In genomic region chr12:24045816-24046257, GRCh38 we compare ENCODE assay signal across 1 cellular context.
A peak's percentile ranks its signal among the peaks of the same experiment; 100 is the strongest.
TF ChIP-seq lines count a peak whose summit lies in the region.

No MANE protein-coding gene starts in this region.

TF ChIP-seq in HEK293, 187 proteins besides CTCF, POLR2A, EP300 and RAD21 (continued from another document and continues in another):
- TF ChIP-seq ZNF302 (tag by site-specific recombination; IDR thresholded peaks at IDR 0.05; ENCODE audit: low read depth) (no peak), ZNF747 (tag by site-specific recombination; IDR thresholded peaks at IDR 0.05) (no peak), ZNF140 (tag by site-specific recombination; IDR thresholded peaks at IDR 0.05) (no peak), GLI2 (tag by site-specific recombination; IDR thresholded peaks at IDR 0.05; ENCODE audit: borderline replicate concordance, low read depth) (no peak), IKZF3 (tag by site-specific recombination; IDR thresholded peaks at IDR 0.05) (peak; percentile 57; the same call in 1 of the 2 replicates), ZSCAN30 (tag by site-specific recombination; IDR thresholded peaks at IDR 0.05) (no peak), ZNF426 (tag by site-specific recombination; IDR thresholded peaks at IDR 0.05) (no peak), SP7 (tag by site-specific recombination; IDR thresholded peaks at IDR 0.05) (0 out of 2 replicates have a peak, but pooled peaks have one; percentile 15), ZNF148 (tag by site-specific recombination; IDR thresholded peaks at IDR 0.05; ENCODE audit: borderline replicate concordance) (no peak), ZBTB10 (tag by site-specific recombination; IDR thresholded peaks at IDR 0.05) (no peak), ZNF138 (tag by site-specific recombination; IDR thresholded peaks at IDR 0.05; ENCODE audit: borderline replicate concordance) (no peak), SCRT2 (tag by site-specific recombination; IDR thresholded peaks at IDR 0.05) (no peak), REPIN1 (tag by site-specific recombination; IDR thresholded peaks at IDR 0.05; ENCODE audit: low read depth) (no peak), ZNF18 (tag by site-specific recombination; IDR thresholded peaks at IDR 0.05) (no peak), WT1 (tag by site-specific recombination; IDR thresholded peaks at IDR 0.05) (peak; percentile 53), BCL11A (tag by site-specific recombination; IDR thresholded peaks at IDR 0.05; ENCODE audit: low read depth) (no peak), ZNF350 (tag by site-specific recombination; IDR thresholded peaks at IDR 0.05) (no peak), GLI4 (tag by site-specific recombination; IDR thresholded peaks at IDR 0.05) (no peak), ZNF677 (tag by site-specific recombination; IDR thresholded peaks at IDR 0.05) (no peak), ZNF785 (tag by site-specific recombination; IDR thresholded peaks at IDR 0.05) (no peak), PRDM10 (tag by site-specific recombination; IDR thresholded peaks at IDR 0.05) (peak; percentile 81), TSHZ1 (tag by site-specific recombination; IDR thresholded peaks at IDR 0.05; ENCODE audit: borderline replicate concordance) (no peak), ZNF394 (tag by site-specific recombination; IDR thresholded peaks at IDR 0.05; ENCODE audit: borderline replicate concordance) (no peak), ZNF324 (tag by site-specific recombination; IDR thresholded peaks at IDR 0.05) (no peak), ZBTB1 (tag by site-specific recombination; IDR thresholded peaks at IDR 0.05) (no peak), KLF1 (tag by site-specific recombination; IDR thresholded peaks at IDR 0.05) (no peak), PRDM6 (tag by site-specific recombination; IDR thresholded peaks at IDR 0.05) (peak; percentile 50), ZEB2 (tag by site-specific recombination; IDR thresholded peaks at IDR 0.05) (peak; percentile 54; the same call in 1 of the 2 replicates), ZNF670 (tag by site-specific recombination; IDR thresholded peaks at IDR 0.05; ENCODE audit: low read depth) (no peak), ZNF214 (tag by site-specific recombination; IDR thresholded peaks at IDR 0.05; ENCODE audit: borderline replicate concordance) (no peak), ZNF362 (tag by site-specific recombination; IDR thresholded peaks at IDR 0.05) (no peak), OSR2 (tag by site-specific recombination; IDR thresholded peaks at IDR 0.05) (peak; percentile 94), ZNF629 (tag by site-specific recombination; IDR thresholded peaks at IDR 0.05) (peak; percentile 50), BCL6B (tag by site-specific recombination; IDR thresholded peaks at IDR 0.05) (no peak), ZNF571 (tag by site-specific recombination; IDR thresholded peaks at IDR 0.05) (no peak), ZNF311 (tag by site-specific recombination; IDR thresholded peaks at IDR 0.05; ENCODE audit: borderline replicate concordance) (no peak), ZNF623 (tag by site-specific recombination; IDR thresholded peaks at IDR 0.05) (no peak), ZNF555 (tag by site-specific recombination; conservative IDR thresholded peaks at IDR 0.05) (no peak), ZNF501 (tag by site-specific recombination; IDR thresholded peaks at IDR 0.05) (no peak), ZNF24 (tag by site-specific recombination; IDR thresholded peaks at IDR 0.05) (no peak), ZBTB6 (tag by site-specific recombination; IDR thresholded peaks at IDR 0.05) (no peak), ZNF488 (tag by site-specific recombination; IDR thresholded peaks at IDR 0.05) (no peak)
